ENCODE assay signal across 9 cellular contexts in genomic region chr1:53368314-53369033, GRCh38. TPM values are rescaled to one million over a fixed set of nuclear protein-coding genes. Genes with fewer than 3 reads are reported as not detected.
A peak's percentile ranks its signal among the peaks of the same experiment; 100 is the strongest.
DNase-seq lines count a peak whose midpoint lies in the region; ATAC-seq and TF ChIP-seq lines count a peak whose summit lies in the region.
"Had no signal": no experiment of that assay in that cellular context is flagged by ENCODE, and none has a peak within 500 bp of the region (broad histone marks: within the 10 kb centered on the region; RNA-seq: fewer than 3 reads in every experiment).

No MANE protein-coding gene starts in this region.

- H3K27me3 ChIP-seq in MM.1S (replicated peaks; ENCODE audit: insufficient read depth, low read length) = no peaks in the 10 kb centered on the region

- no peak overlapping the region for H3K4me3 ChIP-seq in MM.1S (ENCODE audit: low read length)

- H3K79me2 ChIP-seq in MM.1S (ENCODE audit: low read length) = no peaks in the 10 kb centered on the region

- H4K20me1 ChIP-seq in MM.1S (ENCODE audit: insufficient read depth, low read length) = no peaks in the 10 kb centered on the region

- H3K27me3 Mint-ChIP-seq in activated naive CD8-positive, alpha-beta T cell = no peaks in the 10 kb centered on the region
- H3K27me3 Mint-ChIP-seq in endothelial cell (ENCODE audit: unreplicated experiment) = no peaks in the 10 kb centered on the region

- peak overlapping the region; percentile 88 for H3K4me3 Mint-ChIP-seq in activated naive CD8-positive, alpha-beta T cell
- no peak overlapping the region for H3K4me3 Mint-ChIP-seq in endothelial cell (ENCODE audit: unreplicated experiment)

- TF ChIP-seq CTCF in MM.1S (IDR thresholded peaks at IDR 0.05; ENCODE audit: low read length) = no peak
- TF ChIP-seq CTCF in endothelial cell (IDR thresholded peaks at IDR 0.05; ENCODE audit: unreplicated experiment) = no peak

- peak overlapping the region; percentile 66 for H3K4me2 ChIP-seq in MM.1S (ENCODE audit: low read depth, low read length)

- H3K9me3 ChIP-seq in MM.1S (replicated peaks; ENCODE audit: insufficient read depth, low read length) = no peaks in the 10 kb centered on the region

- peak overlapping the region; percentile 61 for H2AFZ ChIP-seq in MM.1S (ENCODE audit: low read length)

- peak overlapping the region; percentile 92 for H3K27ac Mint-ChIP-seq in activated naive CD8-positive, alpha-beta T cell
- H3K27ac Mint-ChIP-seq in endothelial cell (ENCODE audit: unreplicated experiment) = no peak overlapping the region

- H3K9ac ChIP-seq in MM.1S (ENCODE audit: low read length) = no peak overlapping the region

- H3K27ac ChIP-seq in MM.1S (ENCODE audit: low read length) = peak overlapping the region; percentile 37; the same call in 1 of the 2 replicates

- no peaks in the 10 kb centered on the region for H3K36me3 Mint-ChIP-seq in activated naive CD8-positive, alpha-beta T cell
- no peaks in the 10 kb centered on the region for H3K36me3 Mint-ChIP-seq in endothelial cell (ENCODE audit: low read depth, unreplicated experiment)

- DNase-seq in DMS 273 treated with DMSO at 0.1 percent for 48 hours (lab: John Stamatoyannopoulos, UW) = peak; percentile 32
- no peak for DNase-seq in MM.1S
- DNase-seq in mesenteric fat pad (ENCODE audit: low spot score) = peak; percentile 79
- DNase-seq in endothelial cell (ENCODE audit: low spot score) = no peak
- no peak for DNase-seq in GM19240 (ENCODE audit: insufficient read length, low spot score)

- H3K9me3 Mint-ChIP-seq in activated naive CD8-positive, alpha-beta T cell (ENCODE audit: low read depth) = no peaks in the 10 kb centered on the region
- H3K9me3 Mint-ChIP-seq in endothelial cell (ENCODE audit: unreplicated experiment) = no peaks in the 10 kb centered on the region

- no peaks in the 10 kb centered on the region for H3K36me3 ChIP-seq in MM.1S (replicated peaks; ENCODE audit: insufficient read depth, low read length)

- peaks cover 8% of the 10 kb centered on the region for H3K4me1 ChIP-seq in MM.1S (ENCODE audit: low read length)

- H3K4me1 Mint-ChIP-seq in activated naive CD8-positive, alpha-beta T cell (ENCODE audit: low read depth) = peaks cover 25% of the 10 kb centered on the region
- H3K4me1 Mint-ChIP-seq in endothelial cell (ENCODE audit: unreplicated experiment) = no peaks in the 10 kb centered on the region

- H3K9me2 ChIP-seq in MM.1S (replicated peaks; ENCODE audit: insufficient read depth, low read length) = no peaks in the 10 kb centered on the region

- no peak for ATAC-seq in HG02981 (IDR thresholded peaks at IDR 0.05; ENCODE audit: unreplicated experiment)
- no peak for ATAC-seq in GM18511 (IDR thresholded peaks at IDR 0.05; ENCODE audit: unreplicated experiment)
- ATAC-seq: HCT116 had no signal

- H3F3A ChIP-seq in MM.1S (ENCODE audit: insufficient read depth, low read length) = no peaks in the 10 kb centered on the region

RNA-seq across cellular contexts. Expression of gene LRP8, which starts 40.6 kb away (rescaled TPM):
- 9.9 TPM for total RNA-seq in mesenteric fat pad
- 15.8 TPM for total RNA-seq in endothelial cell (ENCODE audit: unreplicated experiment)

Comparison
In these comparisons a context has a peak if more than half of its experiments do, and no peak if none do; other contexts are left out.
1. DNase-seq: peak in DMS 273 treated with DMSO at 0.1 percent for 48 hours (single experiment) and mesenteric fat pad (single experiment); none in MM.1S (single experiment), endothelial cell (single experiment) and GM19240 (single experiment).